21 cellular contexts compared by ENCODE assay signal in the genomic region with DNA sequence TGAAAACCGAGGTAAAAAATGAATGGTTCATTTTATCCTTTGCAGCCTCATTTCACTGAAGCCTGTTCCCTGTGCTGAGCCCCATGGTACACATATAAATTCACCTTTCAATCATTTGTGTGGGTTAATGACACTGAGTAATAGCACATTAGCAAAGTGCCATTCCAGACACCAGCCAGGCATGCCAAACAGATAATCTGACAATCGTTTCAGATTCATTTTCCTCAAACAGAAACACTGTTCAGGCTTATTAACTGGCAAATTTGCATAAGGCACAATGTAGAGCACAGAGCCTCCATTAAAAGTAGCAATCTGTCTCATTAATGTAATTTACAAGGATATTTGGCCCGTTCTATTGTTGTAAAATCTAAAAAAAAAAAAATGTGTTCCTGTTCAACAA.
DNase-seq lines count a peak whose midpoint lies in the region; ATAC-seq and TF ChIP-seq lines count a peak whose summit lies in the region.
"Had no signal": no experiment of that assay in that cellular context is flagged by ENCODE, and none has a peak within 500 bp of the region (broad histone marks: within the 10 kb centered on the region; RNA-seq: fewer than 3 reads in every experiment).

No MANE protein-coding gene starts in this region.

- H3K36me3 Mint-ChIP-seq in nephron progenitor cell (ENCODE audit: low read depth), result peaks cover 4% of the 10 kb centered on the region
- H3K36me3 Mint-ChIP-seq: CD4-positive, CD25-positive, alpha-beta regulatory T cell; CD8-positive, alpha-beta T cell had no signal

- H3K9me3 ChIP-seq in DND-41 (ENCODE audit: insufficient read depth, low read length, severe bottlenecking) (no peaks in the 10 kb centered on the region), neural cell (ENCODE audit: low read length) (no peaks in the 10 kb centered on the region), thyroid gland (no peaks in the 10 kb centered on the region)
- H3K9me3 ChIP-seq: BLaER1, Caco-2 had no signal

- H3F3A ChIP-seq in neural cell (ENCODE audit: insufficient read depth, low read length, poor library complexity, severe bottlenecking), result peaks cover 3% of the 10 kb centered on the region

- CTCF ChIA-PET in RWPE1 (lab: Yijun Ruan, JAX), result interaction anchor here (0.6 kb wide), 1 partner anchor 72 kb away, joined by 4 read pairs; no protein-coding TSS in a partner anchor

- whole genome bisulfite sequencing in thyroid gland, 2 donors, result 64 to 74% methylated on average over 3 of the region's 3 CpGs

- peaks cover 8% of the 10 kb centered on the region for H3K9me3 Mint-ChIP-seq in nephron progenitor cell
- H3K9me3 Mint-ChIP-seq: CD8-positive, alpha-beta T cell had no signal

- H3K27ac ChIP-seq in DND-41 (ENCODE audit: low read length), result no peak overlapping the region
- no peak overlapping the region for H3K27ac ChIP-seq in neural cell (ENCODE audit: low read length)
- no peak overlapping the region for H3K27ac ChIP-seq in thyroid gland
- H3K27ac ChIP-seq in RWPE1, result no peak overlapping the region
- H3K27ac ChIP-seq: BLaER1, C4-2B, GM23248 had no signal

- TF ChIP-seq CTCF in DND-41 (IDR thresholded peaks at IDR 0.05; ENCODE audit: borderline replicate concordance, extremely low read depth, low read length, poor library complexity, severe bottlenecking) (no peak), neural cell (IDR thresholded peaks at IDR 0.05; ENCODE audit: poor library complexity, severe bottlenecking) (no peak), thyroid gland (IDR thresholded peaks at IDR 0.05) (no peak), nephron progenitor cell (IDR thresholded peaks at IDR 0.05) (no peak), RWPE1 (conservative IDR thresholded peaks at IDR 0.05; ENCODE audit: low read depth) (no peak)

- H3K79me2 ChIP-seq in DND-41 (ENCODE audit: insufficient read depth, low read length), result no peaks in the 10 kb centered on the region
- no peaks in the 10 kb centered on the region for H3K79me2 ChIP-seq in neural cell (replicated peaks; ENCODE audit: insufficient read depth, low read length)

- DNase-seq in Ammon's horn (ENCODE audit: low spot score) (peak; percentile 39), DND-41 (no peak), astrocyte of the hippocampus (ENCODE audit: low read depth, low spot score) (peak; percentile 4), thyroid gland (no peak), nephron progenitor cell (no peak), RWPE1 (ENCODE audit: low spot score) (no peak)
- DNase-seq: Caco-2; CD4-positive, CD25-positive, alpha-beta regulatory T cell; CD8-positive, alpha-beta T cell; DMS153; EL; GDM1; GM23248; H7; HFFc6 had no signal

- no peaks in the 10 kb centered on the region for H3K27me3 Mint-ChIP-seq in nephron progenitor cell (ENCODE audit: low read depth, poor library complexity)
- H3K27me3 Mint-ChIP-seq: B cell; CD4-positive, CD25-positive, alpha-beta regulatory T cell had no signal

- no peaks in the 10 kb centered on the region for H3K9me2 ChIP-seq in neural cell (ENCODE audit: insufficient read depth, low read length)

- TF ChIP-seq RAD21 in neural cell (conservative IDR thresholded peaks at IDR 0.05), result no peak

- ATAC-seq in DND-41 (ENCODE audit: insufficient read depth, low read depth) (no peak), HG02840 (IDR thresholded peaks at IDR 0.05; ENCODE audit: low FRiP score, unreplicated experiment) (no peak)
- ATAC-seq: CD8-positive, alpha-beta T cell; HCT116 had no signal

- H3K9ac ChIP-seq in DND-41 (ENCODE audit: low read depth, low read length) (no peak overlapping the region), neural cell (ENCODE audit: low read length) (no peak overlapping the region)
- H3K9ac ChIP-seq: BLaER1, GM23248 had no signal

- POLR2A ChIA-PET in RWPE1 (lab: Yijun Ruan, JAX; ENCODE audit: low non-redundant PET), result no interaction called here

- H3K4me1 ChIP-seq in DND-41 (ENCODE audit: insufficient read depth, low read length), result peaks cover 3% of the 10 kb centered on the region; the same call in 1 of the 2 replicates
- H3K4me1 ChIP-seq in thyroid gland, result peaks cover 8 to 13% of the 10 kb centered on the region in 2 donors
- H3K4me1 ChIP-seq: BLaER1, Caco-2 had no signal

- H3K4me3 Mint-ChIP-seq in nephron progenitor cell, result no peak overlapping the region
- H3K4me3 Mint-ChIP-seq: B cell; CD4-positive, CD25-positive, alpha-beta regulatory T cell; CD8-positive, alpha-beta T cell; HFFc6 had no signal

- H2AFZ ChIP-seq in DND-41 (ENCODE audit: low read depth, low read length) (peak overlapping the region; percentile 25; the same call in 1 of the 2 replicates), neural cell (ENCODE audit: low read depth, low read length) (no peak overlapping the region)
- H2AFZ ChIP-seq: GM23248 had no signal

- H3K4me3 ChIP-seq in DND-41 (ENCODE audit: low read depth in 1 of 2, low read length in 2 of 2), result no peak overlapping the region
- H3K4me3 ChIP-seq in neural cell (ENCODE audit: low read length), result no peak overlapping the region
- no peak overlapping the region for H3K4me3 ChIP-seq in thyroid gland (replicated peaks in 1 of 3)
- H3K4me3 ChIP-seq: BLaER1, GM23248 had no signal

- H3K36me3 ChIP-seq in DND-41 (ENCODE audit: insufficient read depth, low read length) (no peaks in the 10 kb centered on the region), neural cell (ENCODE audit: insufficient read depth, low read length) (no peaks in the 10 kb centered on the region), thyroid gland (no peaks in the 10 kb centered on the region)
- H3K36me3 ChIP-seq: BLaER1 had no signal

- no peak for TF ChIP-seq POLR2A in thyroid gland (IDR thresholded peaks at IDR 0.05)

- H3K4me2 ChIP-seq in DND-41 (ENCODE audit: insufficient read depth, low read length), result no peak overlapping the region
- H3K4me2 ChIP-seq in neural cell (ENCODE audit: low read length), result no peak overlapping the region
- H3K4me2 ChIP-seq: BLaER1 had no signal

- H3K4me1 Mint-ChIP-seq in nephron progenitor cell, result peaks cover 32% of the 10 kb centered on the region
- H3K4me1 Mint-ChIP-seq: B cell; CD4-positive, CD25-positive, alpha-beta regulatory T cell had no signal

- H4K20me1 ChIP-seq in DND-41 (ENCODE audit: insufficient read depth, low read length) (no peaks in the 10 kb centered on the region), neural cell (ENCODE audit: insufficient read depth) (no peaks in the 10 kb centered on the region)
- H4K20me1 ChIP-seq: BLaER1 had no signal

- peak; percentile 89 for TF ChIP-seq EP300 in neural cell (conservative IDR thresholded peaks at IDR 0.05; ENCODE audit: poor library complexity, severe bottlenecking)

- no peak overlapping the region for H3K27ac Mint-ChIP-seq in nephron progenitor cell
- H3K27ac Mint-ChIP-seq: B cell; CD4-positive, CD25-positive, alpha-beta regulatory T cell; CD8-positive, alpha-beta T cell; HFFc6 had no signal

- H3K27me3 ChIP-seq in DND-41 (ENCODE audit: insufficient read depth, low read length, poor library complexity) (no peaks in the 10 kb centered on the region), neural cell (ENCODE audit: insufficient read depth, low read depth, low read length) (no peaks in the 10 kb centered on the region), thyroid gland (no peaks in the 10 kb centered on the region)
- H3K27me3 ChIP-seq: BLaER1 had no signal

- intact Hi-C loops in thyroid gland (cut with DNase I), result no loop called here

TF ChIP-seq in neural cell, 6 proteins besides CTCF, POLR2A, EP300 and RAD21:
- peak; percentile 78 for TF ChIP-seq POLR2AphosphoS5 (IDR thresholded peaks at IDR 0.05)
- TF ChIP-seq MXI1 (conservative IDR thresholded peaks at IDR 0.05; ENCODE audit: poor library complexity, severe bottlenecking), result no peak
- no peak for TF ChIP-seq TAF1 (IDR thresholded peaks at IDR 0.05; ENCODE audit: low read depth)
- TF ChIP-seq, protein P1, sequence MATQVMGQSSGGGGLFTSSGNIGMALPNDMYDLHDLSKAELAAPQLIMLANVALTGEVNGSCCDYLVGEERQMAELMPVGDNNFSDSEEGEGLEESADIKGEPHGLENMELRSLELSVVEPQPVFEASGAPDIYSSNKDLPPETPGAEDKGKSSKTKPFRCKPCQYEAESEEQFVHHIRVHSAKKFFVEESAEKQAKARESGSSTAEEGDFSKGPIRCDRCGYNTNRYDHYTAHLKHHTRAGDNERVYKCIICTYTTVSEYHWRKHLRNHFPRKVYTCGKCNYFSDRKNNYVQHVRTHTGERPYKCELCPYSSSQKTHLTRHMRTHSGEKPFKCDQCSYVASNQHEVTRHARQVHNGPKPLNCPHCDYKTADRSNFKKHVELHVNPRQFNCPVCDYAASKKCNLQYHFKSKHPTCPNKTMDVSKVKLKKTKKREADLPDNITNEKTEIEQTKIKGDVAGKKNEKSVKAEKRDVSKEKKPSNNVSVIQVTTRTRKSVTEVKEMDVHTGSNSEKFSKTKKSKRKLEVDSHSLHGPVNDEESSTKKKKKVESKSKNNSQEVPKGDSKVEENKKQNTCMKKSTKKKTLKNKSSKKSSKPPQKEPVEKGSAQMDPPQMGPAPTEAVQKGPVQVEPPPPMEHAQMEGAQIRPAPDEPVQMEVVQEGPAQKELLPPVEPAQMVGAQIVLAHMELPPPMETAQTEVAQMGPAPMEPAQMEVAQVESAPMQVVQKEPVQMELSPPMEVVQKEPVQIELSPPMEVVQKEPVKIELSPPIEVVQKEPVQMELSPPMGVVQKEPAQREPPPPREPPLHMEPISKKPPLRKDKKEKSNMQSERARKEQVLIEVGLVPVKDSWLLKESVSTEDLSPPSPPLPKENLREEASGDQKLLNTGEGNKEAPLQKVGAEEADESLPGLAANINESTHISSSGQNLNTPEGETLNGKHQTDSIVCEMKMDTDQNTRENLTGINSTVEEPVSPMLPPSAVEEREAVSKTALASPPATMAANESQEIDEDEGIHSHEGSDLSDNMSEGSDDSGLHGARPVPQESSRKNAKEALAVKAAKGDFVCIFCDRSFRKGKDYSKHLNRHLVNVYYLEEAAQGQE (IDR thresholded peaks at IDR 0.05; ENCODE audit: borderline replicate concordance), result no peak
- no peak for TF ChIP-seq SMC3 (conservative IDR thresholded peaks at IDR 0.05; ENCODE audit: poor library complexity)
- no peak for TF ChIP-seq EZH2 (IDR thresholded peaks at IDR 0.05; ENCODE audit: borderline replicate concordance, insufficient read depth, low read length, poor library complexity, severe bottlenecking)

Comparison
In these comparisons a context has a peak if more than half of its experiments do, and no peak if none do; other contexts are left out.
1. DNase-seq: peak in Ammon's horn (single experiment) and astrocyte of the hippocampus (single experiment); none in DND-41 (single experiment), thyroid gland (0 of 2), nephron progenitor cell (single experiment) and RWPE1 (single experiment).